ENCODE assay signal across 1 cellular context in genomic region chr20:49916146-49917002, GRCh38.
TF ChIP-seq lines count a peak whose summit lies in the region.

No MANE protein-coding gene starts in this region.

TF ChIP-seq in HepG2, 621 proteins besides CTCF, POLR2A, EP300 and RAD21 (continued from another document and continues in another):
- TF ChIP-seq CENPBD1 (CRISPR knock-in tag; IDR thresholded peaks at IDR 0.05; ENCODE audit: borderline replicate concordance, low read depth) = 0 out of 2 replicates have a peak, but pooled peaks have one; percentile 82
- peak; percentile 96 for TF ChIP-seq MXI1 (IDR thresholded peaks at IDR 0.05; ENCODE audit: borderline replicate concordance, low read depth, low read length)
- TF ChIP-seq HOXA7 (CRISPR knock-in tag; IDR thresholded peaks at IDR 0.05) = no peak
- no peak; the same call in 1 of the 2 replicates for TF ChIP-seq ZNF142 (CRISPR knock-in tag; IDR thresholded peaks at IDR 0.05)
- no peak for TF ChIP-seq ZNF280B (CRISPR knock-in tag; IDR thresholded peaks at IDR 0.05; ENCODE audit: borderline replicate concordance)
- peak; percentile 26; the same call in 1 of the 2 replicates for TF ChIP-seq USF2 (IDR thresholded peaks at IDR 0.05; ENCODE audit: low read depth, low read length)
- no peak for TF ChIP-seq USF2 (CRISPR knock-in tag; IDR thresholded peaks at IDR 0.05; ENCODE audit: borderline replicate concordance)
- no peak for TF ChIP-seq ZNF17 (CRISPR knock-in tag; IDR thresholded peaks at IDR 0.05)
- TF ChIP-seq KLF13 (CRISPR knock-in tag; IDR thresholded peaks at IDR 0.05) = no peak
- TF ChIP-seq FOSL1 (CRISPR knock-in tag; IDR thresholded peaks at IDR 0.05; ENCODE audit: borderline replicate concordance) = peak; percentile 89
- TF ChIP-seq HNRNPUL1 (IDR thresholded peaks at IDR 0.05; ENCODE audit: low read depth, low read length) = no peak
- TF ChIP-seq ZFP1 (CRISPR knock-in tag; IDR thresholded peaks at IDR 0.05) = peak; percentile 88; the same call in 1 of the 2 replicates
- no peak; the same call in 1 of the 2 replicates for TF ChIP-seq ZNF670 (CRISPR knock-in tag; IDR thresholded peaks at IDR 0.05; ENCODE audit: borderline replicate concordance)
- no peak for TF ChIP-seq MBNL3 (CRISPR knock-in tag; conservative IDR thresholded peaks at IDR 0.05)
- no peak for TF ChIP-seq EZH2 (conservative IDR thresholded peaks at IDR 0.05; ENCODE audit: low read depth, low read length)
- TF ChIP-seq SMARCC2 (IDR thresholded peaks at IDR 0.05) = peak; percentile 66; the same call in 1 of the 2 replicates
- TF ChIP-seq ZNF329 (CRISPR knock-in tag; IDR thresholded peaks at IDR 0.05; ENCODE audit: low read depth) = no peak
- TF ChIP-seq GLI4 (CRISPR knock-in tag; IDR thresholded peaks at IDR 0.05; ENCODE audit: borderline replicate concordance) = no peak
- TF ChIP-seq ZNF121 (CRISPR knock-in tag; IDR thresholded peaks at IDR 0.05) = 0 out of 2 replicates have a peak, but pooled peaks have one; percentile 8
- TF ChIP-seq SP1 (IDR thresholded peaks at IDR 0.05) = no peak
- no peak; the same call in 1 of the 2 replicates for TF ChIP-seq SP1 (CRISPR knock-in tag; IDR thresholded peaks at IDR 0.05)
- TF ChIP-seq SOX6 (IDR thresholded peaks at IDR 0.05) = no peak
- peak; percentile 91 for TF ChIP-seq SOX6 (CRISPR knock-in tag; IDR thresholded peaks at IDR 0.05)
- TF ChIP-seq ZNF709 (CRISPR knock-in tag; IDR thresholded peaks at IDR 0.05) = no peak
- no peak for TF ChIP-seq ZFP62 (CRISPR knock-in tag; IDR thresholded peaks at IDR 0.05)
- no peak for TF ChIP-seq KDM5A (IDR thresholded peaks at IDR 0.05; ENCODE audit: borderline replicate concordance, low read length)
- no peak for TF ChIP-seq ZNF530 (CRISPR knock-in tag; IDR thresholded peaks at IDR 0.05; ENCODE audit: low read depth)
- peak; percentile 70 for TF ChIP-seq POLR2AphosphoS5 (IDR thresholded peaks at IDR 0.05; ENCODE audit: low read depth, low read length)
- TF ChIP-seq NCOR1 (IDR thresholded peaks at IDR 0.05; ENCODE audit: borderline replicate concordance, low read length) = peak; percentile 46
- no peak for TF ChIP-seq NONO (IDR thresholded peaks at IDR 0.05)
- peak; percentile 85 for TF ChIP-seq NONO (CRISPR knock-in tag; conservative IDR thresholded peaks at IDR 0.05)
- peak; percentile 99 for TF ChIP-seq ZNF331 (CRISPR knock-in tag; IDR thresholded peaks at IDR 0.05)
- TF ChIP-seq ASH2L (IDR thresholded peaks at IDR 0.05; ENCODE audit: insufficient read length, low read depth, low read length) = peak; percentile 81
- peak; percentile 87 for TF ChIP-seq ZNF770 (CRISPR knock-in tag; IDR thresholded peaks at IDR 0.05)
- TF ChIP-seq ZNF724P (CRISPR knock-in tag; IDR thresholded peaks at IDR 0.05; ENCODE audit: borderline replicate concordance) = no peak
- no peak for TF ChIP-seq MED8 (CRISPR knock-in tag; IDR thresholded peaks at IDR 0.05; ENCODE audit: insufficient replicate concordance)
- peak; percentile 97 for TF ChIP-seq MEIS2 (CRISPR knock-in tag; IDR thresholded peaks at IDR 0.05)
- peak; percentile 91 for TF ChIP-seq TSC22D2 (CRISPR knock-in tag; IDR thresholded peaks at IDR 0.05; ENCODE audit: borderline replicate concordance)
- peak; percentile 60; the same call in 1 of the 2 replicates for TF ChIP-seq TFE3 (CRISPR knock-in tag; IDR thresholded peaks at IDR 0.05)
- peak; percentile 87 for TF ChIP-seq DRAP1 (CRISPR knock-in tag; IDR thresholded peaks at IDR 0.05)
- TF ChIP-seq MAZ (IDR thresholded peaks at IDR 0.05; ENCODE audit: borderline replicate concordance, low read depth, low read length) = peak; percentile 82
- no peak for TF ChIP-seq MAZ (CRISPR knock-in tag; IDR thresholded peaks at IDR 0.05; ENCODE audit: low read depth)
- peak; percentile 46 for TF ChIP-seq XRCC5 (optimal IDR thresholded peaks at IDR 0.05; ENCODE audit: low read length)
- peak; percentile 87 for TF ChIP-seq THRA (CRISPR knock-in tag; IDR thresholded peaks at IDR 0.05; ENCODE audit: borderline replicate concordance)
- no peak; the same call in 1 of the 2 replicates for TF ChIP-seq GABPB1 (CRISPR knock-in tag; IDR thresholded peaks at IDR 0.05)
- TF ChIP-seq TERF1 (CRISPR knock-in tag; IDR thresholded peaks at IDR 0.05) = 0 out of 2 replicates have a peak, but pooled peaks have one; percentile 33
- TF ChIP-seq WIZ (CRISPR knock-in tag; IDR thresholded peaks at IDR 0.05) = peak; percentile 31
- TF ChIP-seq ZNF235 (CRISPR knock-in tag; IDR thresholded peaks at IDR 0.05; ENCODE audit: borderline replicate concordance) = no peak
